In the genomic region with DNA sequence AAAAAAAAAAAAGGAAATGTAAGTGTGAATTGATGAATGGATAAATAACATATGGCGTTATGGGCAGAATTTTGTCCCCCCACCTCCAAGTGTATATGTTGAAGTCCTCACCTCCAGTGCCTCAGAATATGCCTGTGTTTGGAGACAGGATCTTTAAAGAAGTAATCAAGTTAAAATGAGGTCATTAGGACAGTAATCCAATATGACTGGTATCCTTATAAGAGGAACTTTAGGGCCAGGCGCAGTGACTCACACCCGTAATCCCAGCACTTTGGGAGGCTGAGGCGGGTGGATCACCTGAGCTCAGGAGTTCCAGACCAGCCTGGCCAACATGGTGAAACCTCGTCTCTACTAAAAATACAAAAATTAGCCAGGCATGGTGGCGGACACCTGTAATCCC, we compare ENCODE assay signal across 2 cellular contexts. TPM values are rescaled to one million over a fixed set of nuclear protein-coding genes. Genes with fewer than 3 reads are reported as not detected.
"Had no signal": no experiment of that assay in that cellular context is flagged by ENCODE, and none has a peak within 500 bp of the region (broad histone marks: within the 10 kb centered on the region; RNA-seq: fewer than 3 reads in every experiment).

No MANE protein-coding gene starts in this region.

RNA-seq across cellular contexts. Expression of gene TMEM45B, which starts 17.6 kb away (rescaled TPM):
- total RNA-seq: H1, IMR-90 had no signal
